18 cellular contexts compared by ENCODE assay signal in the genomic region with DNA sequence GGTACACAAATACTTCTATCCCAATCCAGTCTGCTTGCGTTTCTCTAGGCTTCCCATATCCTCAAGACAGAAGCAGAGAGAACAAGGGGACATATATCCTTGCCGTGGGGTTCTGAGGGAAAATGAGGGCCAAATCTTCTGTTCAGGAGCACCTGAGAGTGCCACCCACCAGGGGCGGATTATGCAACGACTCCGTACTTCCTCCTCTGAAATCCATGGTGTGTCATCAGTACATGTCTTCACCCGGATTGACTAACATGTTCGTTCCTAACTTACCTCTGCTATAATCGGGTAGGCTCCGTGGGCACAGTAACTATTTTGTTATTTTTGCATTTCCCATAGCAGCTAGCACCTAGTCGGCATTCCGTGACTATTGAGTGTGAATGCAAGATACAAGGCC. TPM values are rescaled to one million over a fixed set of nuclear protein-coding genes. Genes with fewer than 3 reads are reported as not detected.
"Had no signal": no experiment of that assay in that cellular context is flagged by ENCODE, and none has a peak within 500 bp of the region (broad histone marks: within the 10 kb centered on the region; RNA-seq: fewer than 3 reads in every experiment).

No MANE protein-coding gene starts in this region.

- ATAC-seq: activated naive CD4-positive, alpha-beta T cell treated with anti-CD3 and anti-CD28 coated beads, Interleukin-2, amount 50 U/mL, for 72 hours; body of pancreas had no signal

- H3K4me1 ChIP-seq: body of pancreas, neural progenitor cell, parathyroid adenoma, thyroid gland had no signal

- H3K27ac Mint-ChIP-seq: activated naive CD4-positive, alpha-beta T cell treated with anti-CD3 and anti-CD28 coated beads, Interleukin-2, amount 50 U/mL, for 72 hours; activated T-cell treated with anti-CD3 and anti-CD28 coated beads, Interleukin-2, amount 50 U/mL, for 24 hours; neural progenitor cell had no signal

- H3K36me3 ChIP-seq: neural progenitor cell, thyroid gland had no signal

- H3K4me3 Mint-ChIP-seq: activated T-cell treated with anti-CD3 and anti-CD28 coated beads, Interleukin-2, amount 50 U/mL, for 24 hours; neural progenitor cell had no signal

- H3K36me3 Mint-ChIP-seq: activated naive CD4-positive, alpha-beta T cell treated with anti-CD3 and anti-CD28 coated beads, Interleukin-2, amount 50 U/mL, for 72 hours; neural progenitor cell had no signal

- H3K4me3 ChIP-seq: body of pancreas, neural progenitor cell, thyroid gland had no signal

- H3K27me3 ChIP-seq: body of pancreas, neural progenitor cell, thyroid gland had no signal

- DNase-seq: activated CD4-positive, alpha-beta T cell treated with anti-CD3 and anti-CD28 coated beads, Interleukin-2, amount 50 U/mL, for 1 hour; activated effector memory CD4-positive, alpha-beta T cell treated with anti-CD3 and anti-CD28 coated beads, Interleukin-2, amount 50 U/mL, for 16 hours; activated T-cell treated with anti-CD3 and anti-CD28 coated beads, Interleukin-2, amount 50 U/mL, for 24 hours; amniotic stem cell; cerebellar nuclear complex; dermis blood vessel endothelial cell; erythroblast; hypothalamus; kidney glomerular epithelial cell; retina; thyroid gland had no signal

- H3K9me3 Mint-ChIP-seq: activated naive CD4-positive, alpha-beta T cell treated with anti-CD3 and anti-CD28 coated beads, Interleukin-2, amount 50 U/mL, for 72 hours; activated T-cell treated with anti-CD3 and anti-CD28 coated beads, Interleukin-2, amount 50 U/mL, for 24 hours had no signal

- H3K4me1 Mint-ChIP-seq: neural progenitor cell had no signal

- H3K27ac ChIP-seq: body of pancreas, neural progenitor cell, parathyroid adenoma, thyroid gland had no signal

- H3K9me3 ChIP-seq: body of pancreas, thyroid gland had no signal

RNA-seq across cellular contexts. Expression of gene OR1F1, which starts 54.7 kb away (rescaled TPM):
- total RNA-seq: activated naive CD4-positive, alpha-beta T cell treated with anti-CD3 and anti-CD28 coated beads, Interleukin-2, amount 50 U/mL, for 72 hours; body of pancreas; dermis blood vessel endothelial cell; liver; skeletal muscle tissue; T-helper 2 cell treated with Interferon-gamma antibody and Interleukin-4, amounts not matched to agents 100 ng/mL and 5 ng/mL, for 36 hours; thyroid gland had no signal
